18 cellular contexts compared by ENCODE assay signal in genomic region chr16:58085171-58085570, GRCh38. TPM values are rescaled to one million over a fixed set of nuclear protein-coding genes. Genes with fewer than 3 reads are reported as not detected.
DNase-seq lines count a peak whose midpoint lies in the region; ATAC-seq and TF ChIP-seq lines count a peak whose summit lies in the region.
"Had no signal": no experiment of that assay in that cellular context is flagged by ENCODE, and none has a peak within 500 bp of the region (broad histone marks: within the 10 kb centered on the region; RNA-seq: fewer than 3 reads in every experiment).

No MANE protein-coding gene starts in this region.

- TF ChIP-seq POLR2A in spleen (IDR thresholded peaks at IDR 0.05): no peak

- no peak overlapping the region for H3K27ac ChIP-seq in left ventricle myocardium inferior (replicated peaks)
- no peak overlapping the region for H3K27ac ChIP-seq in GM23338 (ENCODE audit: low read depth)
- no peak overlapping the region for H3K27ac ChIP-seq in neuronal stem cell (replicated peaks; ENCODE audit: low read length)
- no peak overlapping the region for H3K27ac ChIP-seq in spleen
- H3K27ac ChIP-seq: 22Rv1, C4-2B had no signal

- no peaks in the 10 kb centered on the region for H3K79me1 ChIP-seq in neuronal stem cell (ENCODE audit: low read depth, low read length)

- H2AK5ac ChIP-seq in neuronal stem cell (ENCODE audit: low read depth, low read length): no peak overlapping the region

- H3K9me3 ChIP-seq in left ventricle myocardium inferior (replicated peaks): no peaks in the 10 kb centered on the region
- H3K9me3 ChIP-seq in neuronal stem cell (replicated peaks in 1 of 2; ENCODE audit: control insufficient read depth in 2 of 2, insufficient read depth in 1 of 2, low read depth in 1 of 2, low read length in 2 of 2): peaks cover 0 to 8% of the 10 kb centered on the region in 2 donors
- no peaks in the 10 kb centered on the region for H3K9me3 ChIP-seq in spleen

- H3K4me3 ChIP-seq in left ventricle myocardium inferior (no peak overlapping the region), GM23338 (no peak overlapping the region), neuronal stem cell (ENCODE audit: low read length in 2 of 2) (no peak overlapping the region), spleen (no peak overlapping the region)

- H2BK12ac ChIP-seq in neuronal stem cell (ENCODE audit: low read length): no peak overlapping the region

- H3K4me1 ChIP-seq in left ventricle myocardium inferior (peaks cover 28% of the 10 kb centered on the region), GM23338 (ENCODE audit: insufficient read depth) (peaks cover 10% of the 10 kb centered on the region), neuronal stem cell (ENCODE audit: control insufficient read depth in 2 of 2, insufficient read depth in 1 of 2, low read depth in 1 of 2, low read length in 2 of 2) (peaks cover 0 to 12% of the 10 kb centered on the region in 2 donors), spleen (peaks cover 0 to 18% (median 5%) of the 10 kb centered on the region in 6 donors)
- H3K4me1 ChIP-seq: BE2C had no signal

- H3K27me3 ChIP-seq in left ventricle myocardium inferior (ENCODE audit: low read depth): no peaks in the 10 kb centered on the region
- H3K27me3 ChIP-seq in GM23338 (ENCODE audit: insufficient read depth): no peaks in the 10 kb centered on the region
- no peaks in the 10 kb centered on the region for H3K27me3 ChIP-seq in neuronal stem cell (ENCODE audit: control insufficient read depth in 3 of 3, insufficient read depth in 3 of 3, low read depth in 1 of 3, low read length in 3 of 3)
- H3K27me3 ChIP-seq in spleen (replicated peaks in 1 of 7): no peaks in the 10 kb centered on the region
- H3K27me3 ChIP-seq: BE2C had no signal

- H3K4ac ChIP-seq in neuronal stem cell (ENCODE audit: low read length): no peak overlapping the region

- H3K9me3 Mint-ChIP-seq in GM23338 (no peaks in the 10 kb centered on the region), HFFc6 (no peaks in the 10 kb centered on the region)
- H3K9me3 Mint-ChIP-seq: CD4-positive, alpha-beta T cell; CD8-positive, alpha-beta memory T cell had no signal

- WGBS in neuronal stem cell (ENCODE audit: extremely low coverage in 2 of 2, insufficient read length in 2 of 2, insufficient replicate concordance in 1 of 2), 2 donors: no CpG with 5 or more reads among the region's 11 CpGs
- 90 to 95% (median 93%) methylated on average over 11 of the region's 11 CpGs for WGBS in spleen, 5 donors

- TF ChIP-seq CTCF in left ventricle myocardium inferior (IDR thresholded peaks at IDR 0.05; ENCODE audit: borderline replicate concordance) (no peak), GM23338 (conservative IDR thresholded peaks at IDR 0.05; ENCODE audit: low read depth in 2 of 2) (no peak), spleen (IDR thresholded peaks at IDR 0.05 in 8 of 11, conservative IDR thresholded peaks at IDR 0.05 in 3 of 11) (no peak), HFFc6 (IDR thresholded peaks at IDR 0.05) (no peak)

- H3K4me1 Mint-ChIP-seq in GM23338: peaks cover 17% of the 10 kb centered on the region
- no peaks in the 10 kb centered on the region for H3K4me1 Mint-ChIP-seq in HFFc6 (ENCODE audit: low read depth)
- H3K4me1 Mint-ChIP-seq: CD8-positive, alpha-beta memory T cell had no signal

- intact Hi-C loops in Right ventricle myocardium superior (cut with DNase I) (no loop called here), left ventricle myocardium inferior (cut with micrococcal nuclease) (no loop called here), spleen (cut with DNase I; ENCODE audit: low total_unique reads) (no loop called here)

- H3K36me3 Mint-ChIP-seq in GM23338 (ENCODE audit: low read depth): no peaks in the 10 kb centered on the region
- H3K36me3 Mint-ChIP-seq in HFFc6 (ENCODE audit: low read depth): no peaks in the 10 kb centered on the region
- H3K36me3 Mint-ChIP-seq: CD8-positive, alpha-beta memory T cell had no signal

- H4K20me1 ChIP-seq in GM23338 (replicated peaks; ENCODE audit: insufficient read depth): no peaks in the 10 kb centered on the region

- H2BK120ac ChIP-seq in neuronal stem cell (ENCODE audit: low read depth, low read length): no peak overlapping the region

- H2BK15ac ChIP-seq in neuronal stem cell (ENCODE audit: low read length): peak overlapping the region; percentile 33

- no peak overlapping the region for H4K8ac ChIP-seq in neuronal stem cell (ENCODE audit: low read depth, low read length)

- H3K9ac ChIP-seq in neuronal stem cell (ENCODE audit: low read depth, low read length, poor library complexity): no peak overlapping the region

- no peak overlapping the region for H3K18ac ChIP-seq in neuronal stem cell (ENCODE audit: low read length)

- H3K27me3 Mint-ChIP-seq in GM23338 (ENCODE audit: insufficient read depth, low read depth, poor library complexity) (peaks cover 7% of the 10 kb centered on the region), HFFc6 (ENCODE audit: insufficient read depth) (peaks cover 13% of the 10 kb centered on the region)
- H3K27me3 Mint-ChIP-seq: CD4-positive, alpha-beta T cell had no signal

- ATAC-seq in Right ventricle myocardium superior (ENCODE audit: poor library complexity) (no peak), GM23338 (no peak), HG03354 (IDR thresholded peaks at IDR 0.05; ENCODE audit: poor library complexity, severe bottlenecking, unreplicated experiment) (no peak)

- H2BK5ac ChIP-seq in neuronal stem cell (ENCODE audit: low read length): no peak overlapping the region

- DNase-seq in Right ventricle myocardium superior (peak; percentile 20), left ventricle myocardium inferior (no peak), GM23338 (ENCODE audit: low spot score) (no peak), neuronal stem cell (ENCODE audit: low spot score) (no peak), spleen (peak; percentile 48), cortex of kidney (lab: John Stamatoyannopoulos, UW) (no peak), HFFc6 (no peak)
- DNase-seq: AML-193; BE2C; CD4-positive, alpha-beta T cell; CD8-positive, alpha-beta memory T cell; DMS53; DMS79 treated with DMSO at 0.1 percent for 48 hours; GF-D8; HCEC 1CT had no signal

- H2AFZ ChIP-seq in GM23338: 0 out of 2 replicates have a peak overlapping the region, but pooled peaks have one; percentile 32
- H2AFZ ChIP-seq in neuronal stem cell (ENCODE audit: low read length): no peak overlapping the region

- H3K4me2 ChIP-seq in GM23338: no peak overlapping the region
- no peak overlapping the region for H3K4me2 ChIP-seq in neuronal stem cell (ENCODE audit: insufficient read depth, low read length, poor library complexity, severe bottlenecking)

- no peaks in the 10 kb centered on the region for H3K79me2 ChIP-seq in GM23338 (replicated peaks; ENCODE audit: insufficient read depth)

- no peak overlapping the region for H3K14ac ChIP-seq in neuronal stem cell (ENCODE audit: low read length)

- no peaks in the 10 kb centered on the region for H3K9me2 ChIP-seq in GM23338 (ENCODE audit: insufficient read depth)

- H3F3A ChIP-seq in GM23338 (replicated peaks; ENCODE audit: low read depth): peaks cover 7% of the 10 kb centered on the region

- H3K36me3 ChIP-seq in left ventricle myocardium inferior (no peaks in the 10 kb centered on the region), GM23338 (ENCODE audit: insufficient read depth) (no peaks in the 10 kb centered on the region), neuronal stem cell (replicated peaks in 1 of 2; ENCODE audit: control insufficient read depth in 2 of 2, insufficient read depth in 2 of 2, low read length in 2 of 2) (no peaks in the 10 kb centered on the region), spleen (no peaks in the 10 kb centered on the region)
- H3K36me3 ChIP-seq: BE2C had no signal

- no peak overlapping the region for H3K23ac ChIP-seq in neuronal stem cell (ENCODE audit: low read depth, low read length, poor library complexity)

- no peak overlapping the region for H3K4me3 Mint-ChIP-seq in GM23338
- H3K4me3 Mint-ChIP-seq in HFFc6: no peak overlapping the region
- H3K4me3 Mint-ChIP-seq: CD4-positive, alpha-beta T cell; CD8-positive, alpha-beta memory T cell had no signal

- no peak overlapping the region for H4K91ac ChIP-seq in neuronal stem cell (ENCODE audit: low read depth, low read length, poor library complexity)

- H3K27ac Mint-ChIP-seq in GM23338: no peak overlapping the region
- H3K27ac Mint-ChIP-seq in HFFc6: no peak overlapping the region
- H3K27ac Mint-ChIP-seq: CD4-positive, alpha-beta T cell; CD8-positive, alpha-beta memory T cell had no signal

TF ChIP-seq in GM23338, 12 proteins besides CTCF, POLR2A, EP300 and RAD21 (continues in another document):
- no peak for TF ChIP-seq ZNF114 (CRISPR knock-in tag; IDR thresholded peaks at IDR 0.05)
- TF ChIP-seq CREB1 (CRISPR knock-in tag; IDR thresholded peaks at IDR 0.05; ENCODE audit: low read depth): no peak
- TF ChIP-seq JUNB (IDR thresholded peaks at IDR 0.05; ENCODE audit: unreplicated experiment): no peak

RNA-seq across cellular contexts. Expression of gene CFAP20, which starts 44.0 kb away (rescaled TPM):
- total RNA-seq in Right ventricle myocardium superior (34.2 TPM), left ventricle myocardium inferior (34.5 TPM), spleen (10 to 100 TPM; 21.7 to 51.3 (median 25.3) TPM)
- total RNA-seq in GM23338 (2014; rRNA removed; shearing (Covaris generic)): 81.7 and 82.7 TPM in 2 replicates
- polyA plus RNA-seq in GM23338 (2016; fragmentation: Nextera tagmentation; extraction: Ambion mirVana) (55.9 and 61.1 TPM in 2 replicates), spleen (10 to 100 TPM; 12.0 to 27.5 (median 21.5) TPM)
- polyA plus RNA-seq in neuronal stem cell (2013, experiment 1 of 2): 96.9 TPM
- 98.2 TPM for polyA plus RNA-seq in neuronal stem cell (2013, experiment 2 of 2)
- 10 to 100 TPM; 31.6 to 35.9 (median 34.0) TPM for total RNA-seq in HFFc6 (2021; fragmentation: NEBNext Ultra II Directional; extraction: Animal tissue kit (Norgen Biotek cat#: 25700))

RNA-seq across cellular contexts. Expression of gene MMP15, which starts 59.6 kb away (rescaled TPM):
- total RNA-seq in Right ventricle myocardium superior (55.2 TPM), left ventricle myocardium inferior (64.1 TPM), spleen (10 to 100 TPM in 6 of 7 donors, 1 to 10 TPM in 1; 6.5 to 24.2 (median 16.9) TPM)
- total RNA-seq in GM23338 (2014; rRNA removed; shearing (Covaris generic)): 72.4 and 79.1 TPM in 2 replicates
- polyA plus RNA-seq in GM23338 (2016; fragmentation: Nextera tagmentation; extraction: Ambion mirVana) (10.9 and 11.5 TPM in 2 replicates), spleen (1 to 10 TPM; 2.3 to 5.7 (median 2.9) TPM)
- 10.1 TPM for polyA plus RNA-seq in neuronal stem cell (2013, experiment 1 of 2)
- polyA plus RNA-seq in neuronal stem cell (2013, experiment 2 of 2): 10.1 TPM
- 1 to 10 TPM in 4 of 6 experiments, under 1 TPM in 2; 0.82 to 4.1 (median 1.1) TPM for total RNA-seq in HFFc6 (2021; fragmentation: NEBNext Ultra II Directional; extraction: Animal tissue kit (Norgen Biotek cat#: 25700))

Comparison
In these comparisons a context has a peak if more than half of its experiments do, and no peak if none do; other contexts are left out.
1. DNase-seq: peak in Right ventricle myocardium superior (single experiment) and spleen (single experiment); none in left ventricle myocardium inferior (single experiment), GM23338 (single experiment), neuronal stem cell (single experiment), cortex of kidney (single experiment) and HFFc6 (single experiment).